ENCODE assay signal across 23 cellular contexts in genomic region chr2:84175340-84175739, GRCh38.
DNase-seq lines count a peak whose midpoint lies in the region; ATAC-seq and TF ChIP-seq lines count a peak whose summit lies in the region.
"Had no signal": no experiment of that assay in that cellular context is flagged by ENCODE, and none has a peak within 500 bp of the region (broad histone marks: within the 10 kb centered on the region; RNA-seq: fewer than 3 reads in every experiment).

No MANE protein-coding gene starts in this region.

- ATAC-seq in activated T-helper 17 cell treated with anti-CD3 and anti-CD28 coated beads, Interleukin-2, amount 50 U/mL, for 72 hours (replicated peaks) = peak; percentile 73
- ATAC-seq in foreskin keratinocyte (peak; percentile 57), HG02763 (IDR thresholded peaks at IDR 0.05; ENCODE audit: unreplicated experiment) (no peak)
- ATAC-seq: A549, GM12878 had no signal

- peaks cover 11% of the 10 kb centered on the region for H3K27me3 Mint-ChIP-seq in activated T-helper 17 cell treated with anti-CD3 and anti-CD28 coated beads, Interleukin-2, amount 50 U/mL, for 72 hours

- H3K4me1 Mint-ChIP-seq in activated T-helper 17 cell treated with anti-CD3 and anti-CD28 coated beads, Interleukin-2, amount 50 U/mL, for 72 hours = no peaks in the 10 kb centered on the region
- H3K4me1 Mint-ChIP-seq: CD14-positive monocyte; CD8-positive, alpha-beta memory T cell had no signal

- no peak for DNase-seq in foreskin keratinocyte
- DNase-seq in renal cortical epithelial cell (ENCODE audit: low read depth) = peak; percentile 29
- no peak for DNase-seq in SKM-1 (lab: John Stamatoyannopoulos, UW; ENCODE audit: unreplicated experiment)
- DNase-seq in activated CD4-positive, alpha-beta T cell treated with anti-CD3 and anti-CD28 coated beads for 4 hours = no peak
- DNase-seq: 8988T; ACHN; AML-193; BE2C; CD4-positive, alpha-beta T cell; CD8-positive, alpha-beta memory T cell; DMS 273 treated with DMSO at 0.1 percent for 48 hours; DMS79; EL; GDM1; GM23248; H7; HCEC 1CT had no signal

- H3K4me3 Mint-ChIP-seq in activated T-helper 17 cell treated with anti-CD3 and anti-CD28 coated beads, Interleukin-2, amount 50 U/mL, for 72 hours = no peak overlapping the region
- H3K4me3 Mint-ChIP-seq: CD14-positive monocyte; CD4-positive, alpha-beta T cell; CD8-positive, alpha-beta memory T cell had no signal

- H3K27ac Mint-ChIP-seq in activated T-helper 17 cell treated with anti-CD3 and anti-CD28 coated beads, Interleukin-2, amount 50 U/mL, for 72 hours = no peak overlapping the region
- H3K27ac Mint-ChIP-seq: CD4-positive, alpha-beta T cell; CD8-positive, alpha-beta memory T cell had no signal

- H3K27ac ChIP-seq in foreskin keratinocyte = no peak overlapping the region
- H3K27ac ChIP-seq: A549; BLaER1 treated with 17β-estradiol and CSF1 and Interleukin-3, amounts not matched to agents 10 nM and 100 nM; GM23248 had no signal

- no peak for TF ChIP-seq CTCF in foreskin keratinocyte (conservative IDR thresholded peaks at IDR 0.05)

- no peaks in the 10 kb centered on the region for H3K36me3 Mint-ChIP-seq in activated T-helper 17 cell treated with anti-CD3 and anti-CD28 coated beads, Interleukin-2, amount 50 U/mL, for 72 hours (ENCODE audit: low read depth)
- H3K36me3 Mint-ChIP-seq: CD14-positive monocyte; CD8-positive, alpha-beta memory T cell had no signal

- no peaks in the 10 kb centered on the region for H3K9me3 Mint-ChIP-seq in activated T-helper 17 cell treated with anti-CD3 and anti-CD28 coated beads, Interleukin-2, amount 50 U/mL, for 72 hours
- H3K9me3 Mint-ChIP-seq: CD4-positive, alpha-beta T cell had no signal

- H3K4me1 ChIP-seq in foreskin keratinocyte = no peaks in the 10 kb centered on the region
- H3K4me1 ChIP-seq: A549, BE2C had no signal

- peaks cover 6% of the 10 kb centered on the region for H3K27me3 ChIP-seq in foreskin keratinocyte
- H3K27me3 ChIP-seq: BE2C; BLaER1 treated with 17β-estradiol and CSF1 and Interleukin-3, amounts not matched to agents 10 nM and 100 nM had no signal
